1 cellular context compared by ENCODE assay signal in the genomic region with DNA sequence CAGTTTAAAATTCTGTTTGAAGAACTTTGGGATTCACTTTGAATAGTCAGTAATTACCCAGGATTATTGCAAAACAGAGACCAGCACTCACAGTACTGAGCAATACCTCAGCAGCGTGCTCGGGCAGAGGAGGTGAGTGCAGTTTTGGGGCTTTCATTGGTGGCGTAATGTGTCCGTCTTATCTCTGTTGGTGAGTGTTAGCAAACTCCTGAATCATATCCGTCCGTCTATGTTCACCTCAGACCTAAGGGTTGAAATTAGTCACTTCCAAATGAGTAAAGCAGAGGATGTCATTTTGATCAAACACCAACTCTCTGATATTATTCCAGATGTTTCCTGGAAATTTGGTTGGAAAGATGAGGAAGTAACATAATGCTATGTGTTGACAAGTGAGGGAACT.
A peak's percentile ranks its signal among the peaks of the same experiment; 100 is the strongest.
TF ChIP-seq lines count a peak whose summit lies in the region.

No MANE protein-coding gene starts in this region.

TF ChIP-seq in HepG2, 621 proteins besides CTCF, POLR2A, EP300 and RAD21 (continued from another document and continues in another):
- peak; percentile 69 for TF ChIP-seq ZNF609 (CRISPR knock-in tag; IDR thresholded peaks at IDR 0.05; ENCODE audit: borderline replicate concordance)
- TF ChIP-seq SOX5 (CRISPR knock-in tag; IDR thresholded peaks at IDR 0.05; ENCODE audit: borderline replicate concordance): peak; percentile 44; the same call in 1 of the 2 replicates
- TF ChIP-seq ZFP36 (IDR thresholded peaks at IDR 0.05; ENCODE audit: borderline replicate concordance, low read depth, low read length, partially characterized antibody): no peak
- TF ChIP-seq SCMH1 (CRISPR knock-in tag; IDR thresholded peaks at IDR 0.05; ENCODE audit: borderline replicate concordance): no peak
- TF ChIP-seq, protein P1, sequence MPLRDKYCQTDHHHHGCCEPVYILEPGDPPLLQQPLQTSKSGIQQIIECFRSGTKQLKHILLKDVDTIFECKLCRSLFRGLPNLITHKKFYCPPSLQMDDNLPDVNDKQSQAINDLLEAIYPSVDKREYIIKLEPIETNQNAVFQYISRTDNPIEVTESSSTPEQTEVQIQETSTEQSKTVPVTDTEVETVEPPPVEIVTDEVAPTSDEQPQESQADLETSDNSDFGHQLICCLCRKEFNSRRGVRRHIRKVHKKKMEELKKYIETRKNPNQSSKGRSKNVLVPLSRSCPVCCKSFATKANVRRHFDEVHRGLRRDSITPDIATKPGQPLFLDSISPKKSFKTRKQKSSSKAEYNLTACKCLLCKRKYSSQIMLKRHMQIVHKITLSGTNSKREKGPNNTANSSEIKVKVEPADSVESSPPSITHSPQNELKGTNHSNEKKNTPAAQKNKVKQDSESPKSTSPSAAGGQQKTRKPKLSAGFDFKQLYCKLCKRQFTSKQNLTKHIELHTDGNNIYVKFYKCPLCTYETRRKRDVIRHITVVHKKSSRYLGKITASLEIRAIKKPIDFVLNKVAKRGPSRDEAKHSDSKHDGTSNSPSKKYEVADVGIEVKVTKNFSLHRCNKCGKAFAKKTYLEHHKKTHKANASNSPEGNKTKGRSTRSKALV (CRISPR knock-in tag; IDR thresholded peaks at IDR 0.05): no peak
- TF ChIP-seq ATF2 (CRISPR knock-in tag; IDR thresholded peaks at IDR 0.05): peak; percentile 56; the same call in 1 of the 2 replicates
- 0 out of 2 replicates have a peak, but pooled peaks have one; percentile 16 for TF ChIP-seq CBFB (CRISPR knock-in tag; IDR thresholded peaks at IDR 0.05)
- no peak for TF ChIP-seq SOX13 (IDR thresholded peaks at IDR 0.05)
- TF ChIP-seq SOX13 (CRISPR knock-in tag; conservative IDR thresholded peaks at IDR 0.05 in 1 of 2, IDR thresholded peaks at IDR 0.05 in 1 of 2): peak in 1 of 2 experiments; percentile 50; a peak in 1 of 4 replicates
- TF ChIP-seq, protein P2, sequence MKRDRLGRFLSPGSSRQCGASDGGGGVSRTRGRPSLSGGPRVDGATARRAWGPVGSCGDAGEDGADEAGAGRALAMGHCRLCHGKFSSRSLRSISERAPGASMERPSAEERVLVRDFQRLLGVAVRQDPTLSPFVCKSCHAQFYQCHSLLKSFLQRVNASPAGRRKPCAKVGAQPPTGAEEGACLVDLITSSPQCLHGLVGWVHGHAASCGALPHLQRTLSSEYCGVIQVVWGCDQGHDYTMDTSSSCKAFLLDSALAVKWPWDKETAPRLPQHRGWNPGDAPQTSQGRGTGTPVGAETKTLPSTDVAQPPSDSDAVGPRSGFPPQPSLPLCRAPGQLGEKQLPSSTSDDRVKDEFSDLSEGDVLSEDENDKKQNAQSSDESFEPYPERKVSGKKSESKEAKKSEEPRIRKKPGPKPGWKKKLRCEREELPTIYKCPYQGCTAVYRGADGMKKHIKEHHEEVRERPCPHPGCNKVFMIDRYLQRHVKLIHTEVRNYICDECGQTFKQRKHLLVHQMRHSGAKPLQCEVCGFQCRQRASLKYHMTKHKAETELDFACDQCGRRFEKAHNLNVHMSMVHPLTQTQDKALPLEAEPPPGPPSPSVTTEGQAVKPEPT (CRISPR knock-in tag; IDR thresholded peaks at IDR 0.05; ENCODE audit: low read depth): 0 out of 2 replicates have a peak, but pooled peaks have one; percentile 36
- peak; percentile 97 for TF ChIP-seq FOSL2 (CRISPR knock-in tag; IDR thresholded peaks at IDR 0.05)
- peak; percentile 90; the same call in 1 of the 2 replicates for TF ChIP-seq MED13 (CRISPR knock-in tag; IDR thresholded peaks at IDR 0.05)
- peak; percentile 20; the same call in 1 of the 2 replicates for TF ChIP-seq ZNF292 (CRISPR knock-in tag; IDR thresholded peaks at IDR 0.05; ENCODE audit: borderline replicate concordance, low read depth)
- TF ChIP-seq HMGXB3 (CRISPR knock-in tag; IDR thresholded peaks at IDR 0.05; ENCODE audit: borderline replicate concordance): no peak
- TF ChIP-seq, protein P3, sequence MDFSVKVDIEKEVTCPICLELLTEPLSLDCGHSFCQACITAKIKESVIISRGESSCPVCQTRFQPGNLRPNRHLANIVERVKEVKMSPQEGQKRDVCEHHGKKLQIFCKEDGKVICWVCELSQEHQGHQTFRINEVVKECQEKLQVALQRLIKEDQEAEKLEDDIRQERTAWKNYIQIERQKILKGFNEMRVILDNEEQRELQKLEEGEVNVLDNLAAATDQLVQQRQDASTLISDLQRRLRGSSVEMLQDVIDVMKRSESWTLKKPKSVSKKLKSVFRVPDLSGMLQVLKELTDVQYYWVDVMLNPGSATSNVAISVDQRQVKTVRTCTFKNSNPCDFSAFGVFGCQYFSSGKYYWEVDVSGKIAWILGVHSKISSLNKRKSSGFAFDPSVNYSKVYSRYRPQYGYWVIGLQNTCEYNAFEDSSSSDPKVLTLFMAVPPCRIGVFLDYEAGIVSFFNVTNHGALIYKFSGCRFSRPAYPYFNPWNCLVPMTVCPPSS (IDR thresholded peaks at IDR 0.05): no peak
- peak; percentile 49; the same call in 1 of the 2 replicates for TF ChIP-seq PAXIP1 (CRISPR knock-in tag; conservative IDR thresholded peaks at IDR 0.05)
- TF ChIP-seq HES4 (CRISPR knock-in tag; IDR thresholded peaks at IDR 0.05; ENCODE audit: borderline replicate concordance): no peak
- peak; percentile 72 for TF ChIP-seq ATF3 (CRISPR knock-in tag; IDR thresholded peaks at IDR 0.05)
- peak; percentile 62 for TF ChIP-seq SP2 (CRISPR knock-in tag; IDR thresholded peaks at IDR 0.05)
- peak; percentile 95 for TF ChIP-seq ZKSCAN5 (CRISPR knock-in tag; IDR thresholded peaks at IDR 0.05)
- peak; percentile 56; the same call in 1 of the 2 replicates for TF ChIP-seq ZMYM2 (CRISPR knock-in tag; IDR thresholded peaks at IDR 0.05)
- peak; percentile 69 for TF ChIP-seq NFYC (CRISPR knock-in tag; IDR thresholded peaks at IDR 0.05)
- peak; percentile 60; the same call in 1 of the 2 replicates for TF ChIP-seq FOXP4 (CRISPR knock-in tag; IDR thresholded peaks at IDR 0.05)
- TF ChIP-seq ATF4 (CRISPR knock-in tag; IDR thresholded peaks at IDR 0.05): peak in 1 of 2 experiments; percentile 70; a peak in 2 of 4 replicates
- TF ChIP-seq CEBPB (IDR thresholded peaks at IDR 0.05; ENCODE audit: borderline replicate concordance, low read depth, low read length): peak; percentile 93
- peak; percentile 50; the same call in 1 of the 2 replicates for TF ChIP-seq PHF21A (CRISPR knock-in tag; IDR thresholded peaks at IDR 0.05)
